ENCODE assay signal across 1 cellular context in genomic region chr17:35141681-35142466, GRCh38.
A peak's percentile ranks its signal among the peaks of the same experiment; 100 is the strongest.
TF ChIP-seq lines count a peak whose summit lies in the region.

Gene NLE1 (minus strand): TSS chr17:35142303. CDS start chr17:35142275, 28 bp downstream.

TF ChIP-seq in HepG2, 621 proteins besides CTCF, POLR2A, EP300 and RAD21 (continued from another document):
- TF ChIP-seq NFAT5 (CRISPR knock-in tag; IDR thresholded peaks at IDR 0.05), result 0 out of 2 replicates have a peak, but pooled peaks have one; percentile 31
TF ChIP-seq in HepG2: peak in this region for 338.
